21 cellular contexts compared by ENCODE assay signal in the genomic region with DNA sequence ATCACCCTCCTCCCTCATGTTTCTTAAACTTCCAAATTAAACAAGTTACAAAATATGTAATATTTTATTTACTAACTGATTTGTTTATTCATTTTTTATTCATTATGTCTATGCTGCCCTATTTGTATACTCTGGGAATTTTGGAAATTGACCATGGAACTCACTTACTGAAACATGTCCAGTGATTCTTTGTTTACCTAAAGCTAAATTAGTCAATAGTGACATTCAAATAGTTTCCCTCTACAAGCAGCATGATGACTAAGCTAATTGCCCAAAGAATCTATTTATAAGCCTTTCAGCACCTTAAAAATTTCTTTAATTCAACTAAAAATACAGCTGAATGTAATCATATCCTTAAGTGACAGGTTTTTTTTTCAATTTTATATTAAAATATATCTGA.
"Had no signal": no experiment of that assay in that cellular context is flagged by ENCODE, and none has a peak within 500 bp of the region (broad histone marks: within the 10 kb centered on the region; RNA-seq: fewer than 3 reads in every experiment).

No MANE protein-coding gene starts in this region.

- ATAC-seq: activated CD8-positive, alpha-beta memory T cell treated with anti-CD3 and anti-CD28 coated beads, Interleukin-2, amount 10 ng/mL, durations not matched to agents 7 days and 5 days; activated T-helper 17 cell treated with anti-CD3 and anti-CD28 coated beads, Interleukin-2, amount 50 U/mL, for 72 hours; body of pancreas; stimulated activated naive CD8-positive, alpha-beta T cell treated with anti-CD3 and anti-CD28 coated beads, Interleukin-15, Interleukin-2, amounts not matched to agents 100 U/mL and 50 U/mL, for 24 hours had no signal

- H3K9me3 ChIP-seq: body of pancreas, tibial nerve, uterus had no signal

- H3K27ac ChIP-seq: body of pancreas, epithelial cell of prostate, uterus had no signal

- H3K4me1 ChIP-seq: body of pancreas, uterus had no signal

- H3K36me3 ChIP-seq: tibial nerve, uterus had no signal

- DNase-seq: activated CD4-positive, alpha-beta memory T cell treated with anti-CD3 and anti-CD28 coated beads, Interleukin-2, amount 10 ng/mL, durations not matched to agents 7 days and 5 days; activated CD4-positive, alpha-beta T cell treated with anti-CD3 and anti-CD28 coated beads for 48 hours; activated CD4-positive, CD25-positive, alpha-beta regulatory T cell; activated CD8-positive, alpha-beta memory T cell treated with anti-CD3 and anti-CD28 coated beads, Interleukin-2, amount 10 ng/mL, durations not matched to agents 7 days and 5 days; activated naive CD4-positive, alpha-beta T cell; activated naive CD8-positive, alpha-beta T cell treated with anti-CD3 and anti-CD28 coated beads for 36 hours; body of pancreas; caudate nucleus; endodermal cell; midbrain; nephron progenitor cell; nucleus accumbens; stimulated activated CD4-positive, alpha-beta T cell treated with anti-CD3 and anti-CD28 coated beads, Interleukin-2, amount 100 ng/mL, for 24 hours; stimulated activated naive CD8-positive, alpha-beta T cell treated with anti-CD3 and anti-CD28 coated beads, Interleukin-15, Interleukin-2, amounts not matched to agents 100 U/mL and 50 U/mL, for 24 hours; substantia nigra; uterus had no signal

- H3K4me3 ChIP-seq: body of pancreas, tibial nerve, uterus had no signal

- H3K27me3 ChIP-seq: body of pancreas, tibial nerve, uterus had no signal

- FAIRE-seq: frontal cortex, keratinocyte had no signal
